1 cellular context compared by ENCODE assay signal in the genomic region with DNA sequence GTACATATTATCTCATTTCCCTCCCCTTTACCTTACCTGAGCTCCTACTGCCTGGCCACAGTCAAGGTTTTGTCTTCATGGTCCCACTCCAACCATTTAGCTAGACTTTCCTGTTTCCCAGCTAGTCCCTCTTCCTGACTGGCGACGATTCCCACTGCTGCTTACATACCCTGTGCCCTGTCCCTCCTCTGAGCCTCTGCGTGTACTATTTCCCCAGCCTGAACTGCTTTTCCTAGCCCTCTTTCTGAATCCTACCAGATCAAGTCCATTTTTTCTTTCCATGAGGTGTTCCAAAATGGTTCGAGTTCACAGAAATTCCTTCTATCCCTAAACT.
TF ChIP-seq lines count a peak whose summit lies in the region.

No MANE protein-coding gene starts in this region.

TF ChIP-seq in HepG2, 621 proteins besides CTCF, POLR2A, EP300 and RAD21:
- TF ChIP-seq SMARCE1 (IDR thresholded peaks at IDR 0.05; ENCODE audit: borderline replicate concordance) (no peak), SP2 (CRISPR knock-in tag; IDR thresholded peaks at IDR 0.05) (no peak), THYN1 (CRISPR knock-in tag; IDR thresholded peaks at IDR 0.05; ENCODE audit: borderline replicate concordance, low read depth) (no peak), ZNF337 (CRISPR knock-in tag; IDR thresholded peaks at IDR 0.05; ENCODE audit: borderline replicate concordance, low read depth) (no peak), CC2D1A (CRISPR knock-in tag; IDR thresholded peaks at IDR 0.05) (no peak), FOXP1 (IDR thresholded peaks at IDR 0.05) (no peak), FOXP1 (CRISPR knock-in tag; IDR thresholded peaks at IDR 0.05) (no peak), ZFP36L1 (CRISPR knock-in tag; IDR thresholded peaks at IDR 0.05) (peak; percentile 59; the same call in 1 of the 2 replicates), ZNF296 (CRISPR knock-in tag; conservative IDR thresholded peaks at IDR 0.05) (no peak), KLF16 (CRISPR knock-in tag; IDR thresholded peaks at IDR 0.05) (no peak), JUNB (CRISPR knock-in tag; IDR thresholded peaks at IDR 0.05; ENCODE audit: borderline replicate concordance) (0 out of 2 replicates have a peak, but pooled peaks have one; percentile 2), SCMH1 (CRISPR knock-in tag; IDR thresholded peaks at IDR 0.05; ENCODE audit: borderline replicate concordance) (no peak), FOXJ3 (CRISPR knock-in tag; IDR thresholded peaks at IDR 0.05; ENCODE audit: borderline replicate concordance) (no peak), SP5 (CRISPR knock-in tag; IDR thresholded peaks at IDR 0.05; ENCODE audit: borderline replicate concordance, low read depth) (peak; percentile 34; the same call in 1 of the 2 replicates)
- TF ChIP-seq, protein P1, sequence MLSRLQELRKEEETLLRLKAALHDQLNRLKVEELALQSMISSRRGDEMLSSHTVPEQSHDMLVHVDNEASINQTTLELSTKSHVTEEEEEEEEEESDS (CRISPR knock-in tag; IDR thresholded peaks at IDR 0.05; ENCODE audit: borderline replicate concordance) = no peak
- TF ChIP-seq, protein P2, sequence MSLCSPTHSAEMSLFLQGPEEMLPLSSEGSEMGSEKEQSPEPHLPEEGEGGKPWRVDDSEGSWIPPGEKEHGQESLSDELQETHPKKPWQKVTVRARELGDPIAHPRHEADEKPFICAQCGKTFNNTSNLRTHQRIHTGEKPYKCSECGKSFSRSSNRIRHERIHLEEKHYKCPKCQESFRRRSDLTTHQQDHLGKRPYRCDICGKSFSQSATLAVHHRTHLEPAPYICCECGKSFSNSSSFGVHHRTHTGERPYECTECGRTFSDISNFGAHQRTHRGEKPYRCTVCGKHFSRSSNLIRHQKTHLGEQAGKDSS (CRISPR knock-in tag; IDR thresholded peaks at IDR 0.05; ENCODE audit: borderline replicate concordance, low read depth) = 0 out of 2 replicates have a peak, but pooled peaks have one; percentile 4
- TF ChIP-seq, protein P3, sequence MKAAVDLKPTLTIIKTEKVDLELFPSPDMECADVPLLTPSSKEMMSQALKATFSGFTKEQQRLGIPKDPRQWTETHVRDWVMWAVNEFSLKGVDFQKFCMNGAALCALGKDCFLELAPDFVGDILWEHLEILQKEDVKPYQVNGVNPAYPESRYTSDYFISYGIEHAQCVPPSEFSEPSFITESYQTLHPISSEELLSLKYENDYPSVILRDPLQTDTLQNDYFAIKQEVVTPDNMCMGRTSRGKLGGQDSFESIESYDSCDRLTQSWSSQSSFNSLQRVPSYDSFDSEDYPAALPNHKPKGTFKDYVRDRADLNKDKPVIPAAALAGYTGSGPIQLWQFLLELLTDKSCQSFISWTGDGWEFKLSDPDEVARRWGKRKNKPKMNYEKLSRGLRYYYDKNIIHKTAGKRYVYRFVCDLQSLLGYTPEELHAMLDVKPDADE (CRISPR knock-in tag; IDR thresholded peaks at IDR 0.05) = no peak
- TF ChIP-seq, protein P4, sequence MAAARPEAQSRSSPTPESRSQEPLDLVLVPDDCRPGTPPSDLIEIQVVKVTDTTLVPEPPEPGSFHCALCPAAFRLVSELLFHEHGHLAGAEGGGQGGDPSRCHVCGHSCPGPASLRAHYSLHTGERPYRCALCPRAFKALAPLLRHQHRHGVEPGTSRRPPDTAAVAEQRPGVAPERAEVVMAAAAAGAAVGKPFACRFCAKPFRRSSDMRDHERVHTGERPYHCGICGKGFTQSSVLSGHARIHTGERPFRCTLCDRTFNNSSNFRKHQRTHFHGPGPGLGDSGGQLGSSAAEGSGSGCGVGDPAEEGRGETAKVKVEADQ (CRISPR knock-in tag; IDR thresholded peaks at IDR 0.05; ENCODE audit: borderline replicate concordance) = no peak
- TF ChIP-seq, protein P5, sequence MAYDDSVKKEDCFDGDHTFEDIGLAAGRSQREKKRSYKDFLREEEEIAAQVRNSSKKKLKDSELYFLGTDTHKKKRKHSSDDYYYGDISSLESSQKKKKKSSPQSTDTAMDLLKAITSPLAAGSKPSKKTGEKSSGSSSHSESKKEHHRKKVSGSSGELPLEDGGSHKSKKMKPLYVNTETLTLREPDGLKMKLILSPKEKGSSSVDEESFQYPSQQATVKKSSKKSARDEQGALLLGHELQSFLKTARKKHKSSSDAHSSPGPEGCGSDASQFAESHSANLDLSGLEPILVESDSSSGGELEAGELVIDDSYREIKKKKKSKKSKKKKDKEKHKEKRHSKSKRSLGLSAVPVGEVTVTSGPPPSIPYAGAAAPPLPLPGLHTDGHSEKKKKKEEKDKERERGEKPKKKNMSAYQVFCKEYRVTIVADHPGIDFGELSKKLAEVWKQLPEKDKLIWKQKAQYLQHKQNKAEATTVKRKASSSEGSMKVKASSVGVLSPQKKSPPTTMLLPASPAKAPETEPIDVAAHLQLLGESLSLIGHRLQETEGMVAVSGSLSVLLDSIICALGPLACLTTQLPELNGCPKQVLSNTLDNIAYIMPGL (CRISPR knock-in tag; IDR thresholded peaks at IDR 0.05; ENCODE audit: borderline replicate concordance in 1 of 2, low read depth in 1 of 2) = 0 out of 4 replicates have a peak, but pooled peaks of 1 of the 2 experiments have one; percentile 23
- TF ChIP-seq, protein P6, sequence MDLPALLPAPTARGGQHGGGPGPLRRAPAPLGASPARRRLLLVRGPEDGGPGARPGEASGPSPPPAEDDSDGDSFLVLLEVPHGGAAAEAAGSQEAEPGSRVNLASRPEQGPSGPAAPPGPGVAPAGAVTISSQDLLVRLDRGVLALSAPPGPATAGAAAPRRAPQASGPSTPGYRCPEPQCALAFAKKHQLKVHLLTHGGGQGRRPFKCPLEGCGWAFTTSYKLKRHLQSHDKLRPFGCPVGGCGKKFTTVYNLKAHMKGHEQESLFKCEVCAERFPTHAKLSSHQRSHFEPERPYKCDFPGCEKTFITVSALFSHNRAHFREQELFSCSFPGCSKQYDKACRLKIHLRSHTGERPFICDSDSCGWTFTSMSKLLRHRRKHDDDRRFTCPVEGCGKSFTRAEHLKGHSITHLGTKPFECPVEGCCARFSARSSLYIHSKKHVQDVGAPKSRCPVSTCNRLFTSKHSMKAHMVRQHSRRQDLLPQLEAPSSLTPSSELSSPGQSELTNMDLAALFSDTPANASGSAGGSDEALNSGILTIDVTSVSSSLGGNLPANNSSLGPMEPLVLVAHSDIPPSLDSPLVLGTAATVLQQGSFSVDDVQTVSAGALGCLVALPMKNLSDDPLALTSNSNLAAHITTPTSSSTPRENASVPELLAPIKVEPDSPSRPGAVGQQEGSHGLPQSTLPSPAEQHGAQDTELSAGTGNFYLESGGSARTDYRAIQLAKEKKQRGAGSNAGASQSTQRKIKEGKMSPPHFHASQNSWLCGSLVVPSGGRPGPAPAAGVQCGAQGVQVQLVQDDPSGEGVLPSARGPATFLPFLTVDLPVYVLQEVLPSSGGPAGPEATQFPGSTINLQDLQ (CRISPR knock-in tag; IDR thresholded peaks at IDR 0.05) = no peak
- TF ChIP-seq, protein P7, sequence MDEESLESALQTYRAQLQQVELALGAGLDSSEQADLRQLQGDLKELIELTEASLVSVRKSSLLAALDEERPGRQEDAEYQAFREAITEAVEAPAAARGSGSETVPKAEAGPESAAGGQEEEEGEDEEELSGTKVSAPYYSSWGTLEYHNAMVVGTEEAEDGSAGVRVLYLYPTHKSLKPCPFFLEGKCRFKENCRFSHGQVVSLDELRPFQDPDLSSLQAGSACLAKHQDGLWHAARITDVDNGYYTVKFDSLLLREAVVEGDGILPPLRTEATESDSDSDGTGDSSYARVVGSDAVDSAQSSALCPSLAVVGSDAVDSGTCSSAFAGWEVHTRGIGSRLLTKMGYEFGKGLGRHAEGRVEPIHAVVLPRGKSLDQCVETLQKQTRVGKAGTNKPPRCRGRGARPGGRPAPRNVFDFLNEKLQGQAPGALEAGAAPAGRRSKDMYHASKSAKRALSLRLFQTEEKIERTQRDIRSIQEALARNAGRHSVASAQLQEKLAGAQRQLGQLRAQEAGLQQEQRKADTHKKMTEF (CRISPR knock-in tag; IDR thresholded peaks at IDR 0.05) = peak; percentile 25; the same call in 1 of the 2 replicates
- TF ChIP-seq, protein P8, sequence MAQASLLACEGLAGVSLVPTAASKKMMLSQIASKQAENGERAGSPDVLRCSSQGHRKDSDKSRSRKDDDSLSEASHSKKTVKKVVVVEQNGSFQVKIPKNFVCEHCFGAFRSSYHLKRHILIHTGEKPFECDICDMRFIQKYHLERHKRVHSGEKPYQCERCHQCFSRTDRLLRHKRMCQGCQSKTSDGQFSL (CRISPR knock-in tag; IDR thresholded peaks at IDR 0.05) = no peak
- TF ChIP-seq, protein P9, sequence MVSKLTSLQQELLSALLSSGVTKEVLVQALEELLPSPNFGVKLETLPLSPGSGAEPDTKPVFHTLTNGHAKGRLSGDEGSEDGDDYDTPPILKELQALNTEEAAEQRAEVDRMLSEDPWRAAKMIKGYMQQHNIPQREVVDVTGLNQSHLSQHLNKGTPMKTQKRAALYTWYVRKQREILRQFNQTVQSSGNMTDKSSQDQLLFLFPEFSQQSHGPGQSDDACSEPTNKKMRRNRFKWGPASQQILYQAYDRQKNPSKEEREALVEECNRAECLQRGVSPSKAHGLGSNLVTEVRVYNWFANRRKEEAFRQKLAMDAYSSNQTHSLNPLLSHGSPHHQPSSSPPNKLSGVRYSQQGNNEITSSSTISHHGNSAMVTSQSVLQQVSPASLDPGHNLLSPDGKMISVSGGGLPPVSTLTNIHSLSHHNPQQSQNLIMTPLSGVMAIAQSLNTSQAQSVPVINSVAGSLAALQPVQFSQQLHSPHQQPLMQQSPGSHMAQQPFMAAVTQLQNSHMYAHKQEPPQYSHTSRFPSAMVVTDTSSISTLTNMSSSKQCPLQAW (CRISPR knock-in tag; IDR thresholded peaks at IDR 0.05) = peak; percentile 18; the same call in 1 of the 2 replicates
- TF ChIP-seq, protein P10, sequence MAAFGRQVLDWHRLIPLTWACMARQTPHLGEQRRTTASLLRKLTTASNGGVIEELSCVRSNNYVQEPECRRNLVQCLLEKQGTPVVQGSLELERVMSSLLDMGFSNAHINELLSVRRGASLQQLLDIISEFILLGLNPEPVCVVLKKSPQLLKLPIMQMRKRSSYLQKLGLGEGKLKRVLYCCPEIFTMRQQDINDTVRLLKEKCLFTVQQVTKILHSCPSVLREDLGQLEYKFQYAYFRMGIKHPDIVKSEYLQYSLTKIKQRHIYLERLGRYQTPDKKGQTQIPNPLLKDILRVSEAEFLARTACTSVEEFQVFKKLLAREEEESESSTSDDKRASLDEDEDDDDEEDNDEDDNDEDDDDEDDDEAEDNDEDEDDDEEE (CRISPR knock-in tag; IDR thresholded peaks at IDR 0.05) = 0 out of 2 replicates have a peak, but pooled peaks have one; percentile 12
